In genomic region chr19:18205180-18205915, GRCh38 we compare ENCODE assay signal across 1 cellular context.
TF ChIP-seq lines count a peak whose summit lies in the region.

No MANE protein-coding gene starts in this region.

TF ChIP-seq in K562, 482 proteins besides CTCF, POLR2A, EP300 and RAD21 (continued from another document):
- no peak for TF ChIP-seq HOMEZ (CRISPR knock-in tag; IDR thresholded peaks at IDR 0.05)
- peak; percentile 37 for TF ChIP-seq NCOR1 (IDR thresholded peaks at IDR 0.05)
- peak; percentile 89 for TF ChIP-seq VEZF1 (CRISPR knock-in tag; IDR thresholded peaks at IDR 0.05)
- TF ChIP-seq NFYB (IDR thresholded peaks at IDR 0.05; ENCODE audit: extremely low read depth, insufficient read length) = no peak
- TF ChIP-seq PRPF4 (IDR thresholded peaks at IDR 0.05; ENCODE audit: insufficient read depth, low read depth, low read length, poor library complexity, severe bottlenecking) = no peak
- TF ChIP-seq FOXA3 (CRISPR knock-in tag; conservative IDR thresholded peaks at IDR 0.05 in 1 of 2, IDR thresholded peaks at IDR 0.05 in 1 of 2) = peak in 1 of 2 experiments; percentile 49; a peak in 1 of 4 replicates
- no peak for TF ChIP-seq ZNF79 (CRISPR knock-in tag; IDR thresholded peaks at IDR 0.05; ENCODE audit: low read depth)
- no peak for TF ChIP-seq TCF7L2 (IDR thresholded peaks at IDR 0.05; ENCODE audit: low read depth, low read length)
- no peak for TF ChIP-seq SLC30A9 (CRISPR knock-in tag; IDR thresholded peaks at IDR 0.05)
- no peak for TF ChIP-seq TCF7 (IDR thresholded peaks at IDR 0.05; ENCODE audit: borderline replicate concordance)
- no peak for TF ChIP-seq ZNF584 (CRISPR knock-in tag; IDR thresholded peaks at IDR 0.05; ENCODE audit: low read depth)
- TF ChIP-seq HLTF (IDR thresholded peaks at IDR 0.05) = no peak
- TF ChIP-seq SUPT5H (IDR thresholded peaks at IDR 0.05) = no peak
- TF ChIP-seq RBFOX2 (IDR thresholded peaks at IDR 0.05; ENCODE audit: low read depth, low read length) = peak; percentile 75
- TF ChIP-seq XRCC5 (IDR thresholded peaks at IDR 0.05; ENCODE audit: low read depth, low read length) = no peak
- TF ChIP-seq TSHZ1 (CRISPR knock-in tag; IDR thresholded peaks at IDR 0.05) = no peak
- 0 out of 2 replicates have a peak, but pooled peaks have one; percentile 47 for TF ChIP-seq ARID4B (CRISPR knock-in tag; IDR thresholded peaks at IDR 0.05)
- TF ChIP-seq MTA3 (IDR thresholded peaks at IDR 0.05; ENCODE audit: borderline replicate concordance) = 0 out of 2 replicates have a peak, but pooled peaks have one; percentile 26
- TF ChIP-seq ZNF785 (CRISPR knock-in tag; IDR thresholded peaks at IDR 0.05) = no peak
- TF ChIP-seq NUFIP1 (IDR thresholded peaks at IDR 0.05; ENCODE audit: partially characterized antibody) = no peak
- TF ChIP-seq ESRRB (CRISPR knock-in tag; IDR thresholded peaks at IDR 0.05; ENCODE audit: borderline replicate concordance) = no peak
- TF ChIP-seq CTBP1 (IDR thresholded peaks at IDR 0.05; ENCODE audit: borderline replicate concordance) = no peak
- TF ChIP-seq EHMT2 (IDR thresholded peaks at IDR 0.05) = no peak
- TF ChIP-seq CEBPG (CRISPR knock-in tag; IDR thresholded peaks at IDR 0.05) = no peak
- no peak for TF ChIP-seq CEBPG (tag; conservative IDR thresholded peaks at IDR 0.05 in 1 of 2, IDR thresholded peaks at IDR 0.05 in 1 of 2)
- no peak for TF ChIP-seq ETV1 (tag; conservative IDR thresholded peaks at IDR 0.05; ENCODE audit: low read depth)
- no peak for TF ChIP-seq ZNF518B (CRISPR knock-in tag; IDR thresholded peaks at IDR 0.05)
- TF ChIP-seq ZNF121 (CRISPR knock-in tag; conservative IDR thresholded peaks at IDR 0.05) = no peak
- TF ChIP-seq CXXC5 (CRISPR knock-in tag; IDR thresholded peaks at IDR 0.05) = peak; percentile 58; the same call in 1 of the 2 replicates
- TF ChIP-seq UBTF (IDR thresholded peaks at IDR 0.05; ENCODE audit: borderline replicate concordance in 1 of 2, low read depth in 2 of 2, low read length in 2 of 2) = no peak
- TF ChIP-seq ZNF77 (CRISPR knock-in tag; IDR thresholded peaks at IDR 0.05) = no peak
- TF ChIP-seq CLOCK (CRISPR knock-in tag; IDR thresholded peaks at IDR 0.05; ENCODE audit: borderline replicate concordance) = no peak
- TF ChIP-seq POLR2G (IDR thresholded peaks at IDR 0.05; ENCODE audit: low read depth, low read length) = peak; percentile 79
- TF ChIP-seq GTF2E2 (tag; IDR thresholded peaks at IDR 0.05) = 0 out of 2 replicates have a peak, but pooled peaks have one; percentile 54
- no peak for TF ChIP-seq KDM2B (CRISPR knock-in tag; IDR thresholded peaks at IDR 0.05)
